In the genomic region with DNA sequence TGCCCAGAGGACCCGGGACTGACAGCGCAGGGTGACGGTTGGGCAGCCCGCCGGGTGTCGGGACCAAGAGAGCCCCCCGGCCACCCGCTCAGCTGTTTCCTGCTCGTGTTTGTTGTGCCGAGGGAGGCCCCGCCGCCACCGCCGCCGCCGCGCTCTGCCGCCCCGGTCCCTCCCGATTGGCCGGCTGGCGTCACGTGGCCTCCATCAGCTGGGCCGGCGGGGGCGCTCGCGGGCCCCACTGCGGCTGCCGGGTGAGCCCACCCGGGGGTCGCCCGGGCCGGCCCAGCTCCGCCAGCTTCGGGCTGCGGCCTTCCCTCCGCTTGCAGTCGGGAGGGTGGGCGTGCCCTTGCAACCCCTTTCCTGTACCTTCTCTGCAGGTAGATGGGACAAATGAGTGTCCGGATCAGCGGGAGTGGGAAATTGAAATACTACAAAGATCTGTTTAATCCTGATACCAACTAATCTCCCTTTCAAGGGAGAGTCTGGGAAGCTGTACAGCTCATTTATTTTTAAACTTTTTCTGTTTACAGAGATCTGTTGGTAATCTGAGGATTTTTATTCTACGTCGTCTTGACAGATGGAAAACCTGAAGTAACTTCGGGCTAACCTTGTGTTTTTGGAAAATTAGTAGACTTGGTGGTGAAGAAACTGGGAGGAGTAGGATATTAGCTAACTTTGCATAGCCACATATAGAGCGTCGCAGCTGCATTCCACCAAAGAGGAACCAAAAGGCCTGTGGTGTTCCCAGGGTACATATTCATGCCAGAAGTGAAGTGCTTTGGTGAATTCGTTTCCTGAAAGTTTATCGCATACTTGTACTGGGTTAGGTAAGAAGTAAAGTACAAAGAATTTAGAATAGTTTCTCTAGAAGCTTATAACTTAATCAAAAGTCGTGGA, we compare ENCODE assay signal across 8 cellular contexts. TPM values are rescaled to one million over a fixed set of nuclear protein-coding genes. Genes with fewer than 3 reads are reported as not detected.
DNase-seq lines count a peak whose midpoint lies in the region; ATAC-seq, FAIRE-seq and TF ChIP-seq lines count a peak whose summit lies in the region.

No MANE protein-coding gene starts in this region.

- peaks cover 26% of the 10 kb centered on the region for H3K27me3 Mint-ChIP-seq in nephron progenitor cell (ENCODE audit: low read depth, poor library complexity)
- H3K27me3 Mint-ChIP-seq in stimulated activated naive CD8-positive, alpha-beta T cell treated with anti-CD3 and anti-CD28 coated beads, Interleukin-15, amount 100 ng/mL, for 72 hours, result no peaks in the 10 kb centered on the region

- peaks cover 40% of the 10 kb centered on the region for H3K4me1 Mint-ChIP-seq in nephron progenitor cell
- peaks cover 41% of the 10 kb centered on the region for H3K4me1 Mint-ChIP-seq in stimulated activated naive CD8-positive, alpha-beta T cell treated with anti-CD3 and anti-CD28 coated beads, Interleukin-15, amount 100 ng/mL, for 72 hours

- FAIRE-seq in RCC 7860 (lab: Jason Lieb, UNC), result no peak

- DNase-seq in AG20443 (ENCODE audit: low spot score) (peak; percentile 95), HT-29 (ENCODE audit: low spot score) (peak; percentile 49), RCC 7860 (ENCODE audit: low spot score) (peak; percentile 25), fibroblast of the aortic adventitia (ENCODE audit: low read depth) (peak; percentile 45), nephron progenitor cell (peak; percentile 89)
- DNase-seq in activated effector memory CD4-positive, alpha-beta T cell treated with Interleukin-2 at 50 U/mL for 16 hours, result peak; percentile 65
- DNase-seq in stimulated activated naive CD8-positive, alpha-beta T cell treated with anti-CD3 and anti-CD28 coated beads, Interleukin-15, amount 100 ng/mL, for 72 hours, result peak; percentile 79 to 81

- peak; percentile 34 for TF ChIP-seq POLR2A in GM19193 (IDR thresholded peaks at IDR 0.05; ENCODE audit: extremely low read depth, insufficient read depth, insufficient read length)

- H3K27ac Mint-ChIP-seq in nephron progenitor cell, result no peak overlapping the region
- H3K27ac Mint-ChIP-seq in stimulated activated naive CD8-positive, alpha-beta T cell treated with anti-CD3 and anti-CD28 coated beads, Interleukin-15, amount 100 ng/mL, for 72 hours, result peak overlapping the region; percentile 65 to 90

- peak overlapping the region; percentile 90 for H3K4me3 Mint-ChIP-seq in nephron progenitor cell
- peak overlapping the region; percentile 76 to 83 for H3K4me3 Mint-ChIP-seq in stimulated activated naive CD8-positive, alpha-beta T cell treated with anti-CD3 and anti-CD28 coated beads, Interleukin-15, amount 100 ng/mL, for 72 hours

- TF ChIP-seq CTCF in fibroblast of the aortic adventitia (IDR thresholded peaks at IDR 0.05; ENCODE audit: insufficient read depth, low read length) (no peak), nephron progenitor cell (IDR thresholded peaks at IDR 0.05) (no peak)

- peak overlapping the region; percentile 79 for H3K4me3 ChIP-seq in fibroblast of the aortic adventitia (ENCODE audit: low read depth, low read length)

- peak; percentile 8 for ATAC-seq in stimulated activated naive CD8-positive, alpha-beta T cell treated with anti-CD3 and anti-CD28 coated beads, Interleukin-15, amount 100 ng/mL, for 72 hours

- H3K9me3 Mint-ChIP-seq in nephron progenitor cell, result no peaks in the 10 kb centered on the region
- no peaks in the 10 kb centered on the region for H3K9me3 Mint-ChIP-seq in stimulated activated naive CD8-positive, alpha-beta T cell treated with anti-CD3 and anti-CD28 coated beads, Interleukin-15, amount 100 ng/mL, for 72 hours

- H3K36me3 Mint-ChIP-seq in nephron progenitor cell (ENCODE audit: low read depth), result peaks cover 11% of the 10 kb centered on the region

RNA-seq across cellular contexts. Expression of a gene that starts 1.2 kb away (rescaled TPM):
- 13.7 and 14.8 TPM in 2 replicates for total RNA-seq in HT-29 (2014; rRNA removed; shearing (Covaris generic))
- 54.5 and 102 TPM in 2 replicates for total RNA-seq in fibroblast of the aortic adventitia (ENCODE audit: low replicate concordance)

Comparison
In these comparisons a context has a peak if more than half of its experiments do, and no peak if none do; other contexts are left out.
1. Peak in every context shown above with its lines: DNase-seq, ATAC-seq and H3K4me3 ChIP-seq.
2. DNase-seq: peak in every context shown above with its lines; median percentile 95 in AG20443; 89 in nephron progenitor cell; 80 in stimulated activated naive CD8-positive, alpha-beta T cell treated with anti-CD3 and anti-CD28 coated beads, Interleukin-15, amount 100 ng/mL, for 72 hours; 65 in activated effector memory CD4-positive, alpha-beta T cell treated with Interleukin-2 at 50 U/mL for 16 hours; 49 in HT-29; 45 in fibroblast of the aortic adventitia; 25 in RCC 7860.